1 cellular context compared by ENCODE assay signal in the genomic region with DNA sequence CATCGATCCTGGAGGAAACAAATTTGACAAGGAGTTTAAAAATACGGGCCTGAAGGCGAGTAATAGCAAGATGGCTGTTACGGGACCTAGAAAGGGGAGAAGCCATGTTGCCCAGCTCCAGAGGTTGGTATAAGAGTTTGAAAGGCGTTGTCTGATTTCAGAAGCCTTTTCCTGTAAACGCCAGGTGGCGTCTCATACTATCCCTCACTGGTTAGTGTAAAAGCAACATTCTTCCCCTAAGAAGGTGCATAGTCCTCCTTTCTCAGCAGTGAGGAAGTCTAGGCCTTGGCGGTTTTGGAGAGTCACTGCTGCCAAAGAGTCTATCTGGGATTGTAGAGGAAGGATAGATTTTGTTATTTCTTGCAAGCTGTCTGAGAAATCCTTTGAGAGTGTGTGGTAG.
TF ChIP-seq lines count a peak whose summit lies in the region.

No MANE protein-coding gene starts in this region.

TF ChIP-seq in H1, 55 proteins besides CTCF, POLR2A, EP300 and RAD21:
- 0 out of 2 replicates have a peak, but pooled peaks have one; percentile 13 for TF ChIP-seq YY1 (IDR thresholded peaks at IDR 0.05; ENCODE audit: low read depth, low read length)
